ENCODE assay signal across 20 cellular contexts in the genomic region with DNA sequence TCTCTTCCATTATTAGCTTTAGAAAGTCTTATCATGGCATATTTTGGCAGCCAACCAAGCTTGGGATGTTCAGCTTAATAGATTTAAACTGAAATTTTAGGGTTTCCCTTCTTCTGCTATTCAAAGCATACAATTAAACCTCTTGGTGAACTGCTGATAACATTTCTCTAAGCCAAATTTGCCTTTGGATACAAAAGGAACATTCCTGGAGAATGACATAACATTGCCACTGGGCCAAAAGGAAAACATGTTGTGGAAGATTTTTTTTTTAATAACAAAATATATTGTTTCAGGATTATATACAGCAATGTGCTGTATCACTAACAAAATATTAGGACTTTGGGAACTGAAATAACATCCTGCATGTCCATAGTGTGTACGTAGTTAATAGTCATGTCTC.
DNase-seq lines count a peak whose midpoint lies in the region; ATAC-seq and TF ChIP-seq lines count a peak whose summit lies in the region.
"Had no signal": no experiment of that assay in that cellular context is flagged by ENCODE, and none has a peak within 500 bp of the region (broad histone marks: within the 10 kb centered on the region; RNA-seq: fewer than 3 reads in every experiment).

No MANE protein-coding gene starts in this region.

- no peaks in the 10 kb centered on the region for H3K9me3 ChIP-seq in skeletal muscle satellite cell (replicated peaks; ENCODE audit: low read length)

- H3K4me2 ChIP-seq in skeletal muscle satellite cell (ENCODE audit: low read length), result peak overlapping the region; percentile 49

- H3K4me3 ChIP-seq in astrocyte of the spinal cord (ENCODE audit: low read depth, low read length) (no peak overlapping the region), skeletal muscle satellite cell (ENCODE audit: low read length) (no peak overlapping the region)

- H3K9me3 Mint-ChIP-seq in endothelial cell (ENCODE audit: unreplicated experiment), result no peaks in the 10 kb centered on the region

- H3K27me3 ChIP-seq in skeletal muscle satellite cell (ENCODE audit: control insufficient read depth, insufficient read depth, low read length), result no peaks in the 10 kb centered on the region

- peaks cover 4% of the 10 kb centered on the region for H3K27me3 Mint-ChIP-seq in endothelial cell (ENCODE audit: unreplicated experiment)
- H3K27me3 Mint-ChIP-seq: activated naive CD8-positive, alpha-beta T cell treated with anti-CD3 and anti-CD28 coated beads, Interleukin-2, amount 10 ng/mL, durations not matched to agents 7 days and 5 days; CD4-positive, alpha-beta T cell; memory B cell had no signal

- H3K27ac Mint-ChIP-seq in endothelial cell (ENCODE audit: unreplicated experiment), result no peak overlapping the region
- H3K27ac Mint-ChIP-seq: activated naive CD8-positive, alpha-beta T cell treated with anti-CD3 and anti-CD28 coated beads, Interleukin-2, amount 10 ng/mL, durations not matched to agents 7 days and 5 days; CD4-positive, alpha-beta T cell; memory B cell; WTC11 had no signal

- H3K36me3 Mint-ChIP-seq in endothelial cell (ENCODE audit: low read depth, unreplicated experiment), result no peaks in the 10 kb centered on the region
- H3K36me3 Mint-ChIP-seq: activated naive CD8-positive, alpha-beta T cell treated with anti-CD3 and anti-CD28 coated beads, Interleukin-2, amount 10 ng/mL, durations not matched to agents 7 days and 5 days; memory B cell had no signal

- peak overlapping the region; percentile 12 for H3K9ac ChIP-seq in skeletal muscle satellite cell (ENCODE audit: low read depth, low read length)

- ATAC-seq in HG03159 (IDR thresholded peaks at IDR 0.05; ENCODE audit: unreplicated experiment), result no peak
- ATAC-seq: HCT116, WTC11 had no signal

- DNase-seq in GM03348 (ENCODE audit: low spot score) (peak; percentile 23), astrocyte of the spinal cord (ENCODE audit: low read depth, low spot score) (peak; percentile 59), fibroblast of the conjunctiva (ENCODE audit: low read depth) (peak; percentile 31), D341Med (ENCODE audit: low spot score) (no peak), endothelial cell (ENCODE audit: low spot score) (no peak)
- DNase-seq: activated CD4-positive, alpha-beta T cell treated with anti-CD3 and anti-CD28 coated beads, Interleukin-2, amount 50 U/mL, for 48 hours; activated naive CD8-positive, alpha-beta T cell treated with anti-CD3 and anti-CD28 coated beads, Interleukin-2, amount 10 ng/mL, durations not matched to agents 7 days and 5 days; CD4-positive, alpha-beta T cell; DMS 273 treated with DMSO at 0.1 percent for 48 hours; kidney glomerular epithelial cell; NCI-H69; nucleus accumbens; retina; RPMI8226; T-helper 9 cell had no signal

- H3K4me1 ChIP-seq in skeletal muscle satellite cell (ENCODE audit: control insufficient read depth, insufficient read depth, low read length), result peaks cover 26% of the 10 kb centered on the region

- in situ Hi-C loops in astrocyte of the spinal cord (cut with HindIII; ENCODE audit: low sequenced_read_pairs), result no loop called here

- H3K4me3 Mint-ChIP-seq in endothelial cell (ENCODE audit: unreplicated experiment), result no peak overlapping the region
- H3K4me3 Mint-ChIP-seq: activated naive CD8-positive, alpha-beta T cell treated with anti-CD3 and anti-CD28 coated beads, Interleukin-2, amount 10 ng/mL, durations not matched to agents 7 days and 5 days; CD4-positive, alpha-beta T cell; memory B cell; WTC11 had no signal

- TF ChIP-seq CTCF in astrocyte of the spinal cord (IDR thresholded peaks at IDR 0.05; ENCODE audit: low read depth, low read length), result no peak
- no peak for TF ChIP-seq CTCF in endothelial cell (IDR thresholded peaks at IDR 0.05; ENCODE audit: unreplicated experiment)

- no peaks in the 10 kb centered on the region for H3K36me3 ChIP-seq in skeletal muscle satellite cell (ENCODE audit: insufficient read depth, low read length)

- no peaks in the 10 kb centered on the region for H3K4me1 Mint-ChIP-seq in endothelial cell (ENCODE audit: unreplicated experiment)
- H3K4me1 Mint-ChIP-seq: activated naive CD8-positive, alpha-beta T cell treated with anti-CD3 and anti-CD28 coated beads, Interleukin-2, amount 10 ng/mL, durations not matched to agents 7 days and 5 days; memory B cell had no signal

Comparison
In these comparisons a context has a peak if more than half of its experiments do, and no peak if none do; other contexts are left out.
1. DNase-seq: peak in GM03348 (single experiment), astrocyte of the spinal cord (single experiment) and fibroblast of the conjunctiva (single experiment); none in D341Med (single experiment) and endothelial cell (single experiment).